16 cellular contexts compared by ENCODE assay signal in genomic region chr5:157568717-157569116, GRCh38. TPM values are rescaled to one million over a fixed set of nuclear protein-coding genes. Genes with fewer than 3 reads are reported as not detected.
DNase-seq lines count a peak whose midpoint lies in the region; ATAC-seq lines count a peak whose summit lies in the region.
"Had no signal": no experiment of that assay in that cellular context is flagged by ENCODE, and none has a peak within 500 bp of the region (broad histone marks: within the 10 kb centered on the region; RNA-seq: fewer than 3 reads in every experiment).

No MANE protein-coding gene starts in this region.

- H3K9me3 Mint-ChIP-seq in activated CD4-positive, alpha-beta T cell treated with anti-CD3 and anti-CD28 coated beads for 36 hours (ENCODE audit: low read depth): no peaks in the 10 kb centered on the region
- H3K9me3 Mint-ChIP-seq in activated T-helper 17 cell treated with anti-CD3 and anti-CD28 coated beads, Interleukin-2, amount 50 U/mL, for 72 hours: no peaks in the 10 kb centered on the region
- no peaks in the 10 kb centered on the region for H3K9me3 Mint-ChIP-seq in stimulated activated effector memory CD8-positive, alpha-beta T cell treated with anti-CD3 and anti-CD28 coated beads, Interleukin-12 subunit alpha, Interleukin-12 subunit beta, amount 100 ng/mL, for 72 hours
- H3K9me3 Mint-ChIP-seq: activated naive CD4-positive, alpha-beta T cell treated with anti-CD3 and anti-CD28 coated beads for 36 hours; mesothelial cell of epicardium had no signal

- peaks cover 53% of the 10 kb centered on the region for H3K4me1 Mint-ChIP-seq in activated CD4-positive, alpha-beta T cell treated with anti-CD3 and anti-CD28 coated beads for 36 hours
- peaks cover 53% of the 10 kb centered on the region for H3K4me1 Mint-ChIP-seq in activated T-helper 17 cell treated with anti-CD3 and anti-CD28 coated beads, Interleukin-2, amount 50 U/mL, for 72 hours
- H3K4me1 Mint-ChIP-seq in stimulated activated effector memory CD8-positive, alpha-beta T cell treated with anti-CD3 and anti-CD28 coated beads, Interleukin-12 subunit alpha, Interleukin-12 subunit beta, amount 100 ng/mL, for 72 hours: peaks cover 60% of the 10 kb centered on the region

- POLR2A ChIA-PET in activated CD4-positive, alpha-beta T cell treated with anti-CD3 and anti-CD28 coated beads for 36 hours (lab: Charles Lee): interaction anchor here (0.7 kb wide), 1 partner anchor 15 kb away, joined by 3 read pairs; no protein-coding TSS in a partner anchor

- peaks cover 44% of the 10 kb centered on the region for H3K36me3 Mint-ChIP-seq in activated CD4-positive, alpha-beta T cell treated with anti-CD3 and anti-CD28 coated beads for 36 hours (ENCODE audit: low read depth)
- peaks cover 93% of the 10 kb centered on the region for H3K36me3 Mint-ChIP-seq in activated T-helper 17 cell treated with anti-CD3 and anti-CD28 coated beads, Interleukin-2, amount 50 U/mL, for 72 hours (ENCODE audit: low read depth)
- peaks cover 100% of the 10 kb centered on the region for H3K36me3 Mint-ChIP-seq in stimulated activated effector memory CD8-positive, alpha-beta T cell treated with anti-CD3 and anti-CD28 coated beads, Interleukin-12 subunit alpha, Interleukin-12 subunit beta, amount 100 ng/mL, for 72 hours

- DNase-seq in activated CD4-positive, alpha-beta T cell treated with anti-CD3 and anti-CD28 coated beads for 36 hours: no peak
- DNase-seq in activated CD4-positive, alpha-beta T cell treated with anti-CD3 and anti-CD28 coated beads for 1 hour: no peak
- DNase-seq in lung microvascular endothelial cell (ENCODE audit: low read depth in 2 of 2): peak; percentile 53
- no peak for DNase-seq in stimulated activated effector memory CD8-positive, alpha-beta T cell treated with anti-CD3 and anti-CD28 coated beads, Interleukin-12 subunit alpha, Interleukin-12 subunit beta, amount 100 ng/mL, for 72 hours (ENCODE audit: low spot score in 2 of 2)
- no peak for DNase-seq in mesenteric fat pad (ENCODE audit: low spot score)
- DNase-seq in DMS114 treated with DMSO at 0.1 percent for 48 hours (lab: John Stamatoyannopoulos, UW; ENCODE audit: unreplicated experiment): no peak
- DNase-seq: activated naive CD4-positive, alpha-beta T cell treated with anti-CD3 and anti-CD28 coated beads for 36 hours; activated T-cell treated with anti-CD3 and anti-CD28 coated beads for 4 hours; aorta; BE2C; NCI-H1092 treated with DMSO at 0.1 percent for 48 hours; stimulated activated CD4-positive, alpha-beta T cell treated with anti-CD3 and anti-CD28 coated beads, Interleukin-12 subunit alpha, Interleukin-12 subunit beta, amount 100 ng/mL, for 4 hours had no signal

- H3K4me3 Mint-ChIP-seq in activated CD4-positive, alpha-beta T cell treated with anti-CD3 and anti-CD28 coated beads for 36 hours: no peak overlapping the region
- H3K4me3 Mint-ChIP-seq in activated T-helper 17 cell treated with anti-CD3 and anti-CD28 coated beads, Interleukin-2, amount 50 U/mL, for 72 hours: peak overlapping the region; percentile 80
- peak overlapping the region; percentile 99 for H3K4me3 Mint-ChIP-seq in stimulated activated effector memory CD8-positive, alpha-beta T cell treated with anti-CD3 and anti-CD28 coated beads, Interleukin-12 subunit alpha, Interleukin-12 subunit beta, amount 100 ng/mL, for 72 hours
- H3K4me3 Mint-ChIP-seq: activated naive CD4-positive, alpha-beta T cell treated with anti-CD3 and anti-CD28 coated beads for 36 hours; mesothelial cell of epicardium had no signal

- ATAC-seq in activated CD4-positive, alpha-beta T cell treated with anti-CD3 and anti-CD28 coated beads for 36 hours: no peak
- ATAC-seq in activated T-helper 17 cell treated with anti-CD3 and anti-CD28 coated beads, Interleukin-2, amount 50 U/mL, for 72 hours (replicated peaks): no peak
- no peak for ATAC-seq in stimulated activated effector memory CD8-positive, alpha-beta T cell treated with anti-CD3 and anti-CD28 coated beads, Interleukin-12 subunit alpha, Interleukin-12 subunit beta, amount 100 ng/mL, for 72 hours
- ATAC-seq in HG03108 (IDR thresholded peaks at IDR 0.05; ENCODE audit: unreplicated experiment): no peak
- ATAC-seq: HepG2 had no signal

- peak overlapping the region; percentile 2 for H3K27ac Mint-ChIP-seq in activated CD4-positive, alpha-beta T cell treated with anti-CD3 and anti-CD28 coated beads for 36 hours
- no peak overlapping the region for H3K27ac Mint-ChIP-seq in activated T-helper 17 cell treated with anti-CD3 and anti-CD28 coated beads, Interleukin-2, amount 50 U/mL, for 72 hours
- no peak overlapping the region for H3K27ac Mint-ChIP-seq in stimulated activated effector memory CD8-positive, alpha-beta T cell treated with anti-CD3 and anti-CD28 coated beads, Interleukin-12 subunit alpha, Interleukin-12 subunit beta, amount 100 ng/mL, for 72 hours
- H3K27ac Mint-ChIP-seq: activated naive CD4-positive, alpha-beta T cell treated with anti-CD3 and anti-CD28 coated beads for 36 hours; mesothelial cell of epicardium had no signal

- CTCF ChIA-PET in activated CD4-positive, alpha-beta T cell treated with anti-CD3 and anti-CD28 coated beads for 36 hours (lab: Charles Lee): interaction anchor here (1.5 kb wide), 1 partner anchor 50 kb away, joined by 3 read pairs; no protein-coding TSS in a partner anchor

- intact Hi-C loops in activated CD4-positive, alpha-beta T cell treated with anti-CD3 and anti-CD28 coated beads for 36 hours (cut with DNase I, micrococcal nuclease): no loop called here

- no peaks in the 10 kb centered on the region for H3K27me3 Mint-ChIP-seq in activated CD4-positive, alpha-beta T cell treated with anti-CD3 and anti-CD28 coated beads for 36 hours
- no peaks in the 10 kb centered on the region for H3K27me3 Mint-ChIP-seq in activated T-helper 17 cell treated with anti-CD3 and anti-CD28 coated beads, Interleukin-2, amount 50 U/mL, for 72 hours

RNA-seq across cellular contexts. Expression of gene ADAM19, which starts 6.9 kb away (rescaled TPM):
- total RNA-seq in activated CD4-positive, alpha-beta T cell treated with anti-CD3 and anti-CD28 coated beads for 36 hours: 10 to 100 TPM; 63.6 to 69.5 TPM
- total RNA-seq in activated T-helper 17 cell treated with anti-CD3 and anti-CD28 coated beads, Interleukin-2, amount 50 U/mL, for 72 hours: 100 to 1,000 TPM in 1 of 2 donors, 10 to 100 TPM in 1; 71.2 to 145 TPM
- total RNA-seq in lung microvascular endothelial cell (8.9 and 25.3 TPM in 2 replicates), mesenteric fat pad (9.4 TPM)

Comparison
In these comparisons a context has a peak if more than half of its experiments do, and no peak if none do; other contexts are left out.
1. DNase-seq: peak in lung microvascular endothelial cell (2 of 2); none in activated CD4-positive, alpha-beta T cell treated with anti-CD3 and anti-CD28 coated beads for 36 hours (single experiment), activated CD4-positive, alpha-beta T cell treated with anti-CD3 and anti-CD28 coated beads for 1 hour (single experiment), stimulated activated effector memory CD8-positive, alpha-beta T cell treated with anti-CD3 and anti-CD28 coated beads, Interleukin-12 subunit alpha, Interleukin-12 subunit beta, amount 100 ng/mL, for 72 hours (0 of 2), mesenteric fat pad (single experiment) and DMS114 treated with DMSO at 0.1 percent for 48 hours (single experiment).